ENCODE assay signal across 1 cellular context in genomic region chr11:10604340-10604748, GRCh38.
A peak's percentile ranks its signal among the peaks of the same experiment; 100 is the strongest.
TF ChIP-seq lines count a peak whose summit lies in the region.

No MANE protein-coding gene starts in this region.

TF ChIP-seq in HepG2, 621 proteins besides CTCF, POLR2A, EP300 and RAD21 (continued from another document and continues in another):
- TF ChIP-seq ELK4 (CRISPR knock-in tag; IDR thresholded peaks at IDR 0.05; ENCODE audit: borderline replicate concordance) (no peak), GLMP (CRISPR knock-in tag; IDR thresholded peaks at IDR 0.05; ENCODE audit: borderline replicate concordance) (no peak), ZFP91 (CRISPR knock-in tag; IDR thresholded peaks at IDR 0.05; ENCODE audit: borderline replicate concordance) (no peak), TARDBP (CRISPR knock-in tag; IDR thresholded peaks at IDR 0.05) (no peak), AGO2 (optimal IDR thresholded peaks at IDR 0.05; ENCODE audit: low read depth, low read length) (no peak), NFIB (CRISPR knock-in tag; IDR thresholded peaks at IDR 0.05; ENCODE audit: borderline replicate concordance) (no peak), ZNF652 (CRISPR knock-in tag; IDR thresholded peaks at IDR 0.05; ENCODE audit: borderline replicate concordance, low read depth) (no peak), RAD51 (IDR thresholded peaks at IDR 0.05; ENCODE audit: borderline replicate concordance) (no peak), ZNF430 (CRISPR knock-in tag; IDR thresholded peaks at IDR 0.05) (peak; percentile 59; the same call in 1 of the 2 replicates), PHF21A (CRISPR knock-in tag; IDR thresholded peaks at IDR 0.05) (peak; percentile 79), ZNF274 (CRISPR knock-in tag; IDR thresholded peaks at IDR 0.05) (no peak), ZNF556 (CRISPR knock-in tag; IDR thresholded peaks at IDR 0.05; ENCODE audit: borderline replicate concordance) (peak; percentile 60; the same call in 1 of the 2 replicates), ZNF333 (CRISPR knock-in tag; IDR thresholded peaks at IDR 0.05; ENCODE audit: borderline replicate concordance) (no peak), ZMYM4 (CRISPR knock-in tag; IDR thresholded peaks at IDR 0.05) (peak; percentile 34; the same call in 1 of the 2 replicates), NR2F2 (IDR thresholded peaks at IDR 0.05; ENCODE audit: borderline replicate concordance, low read depth) (no peak), ZNF12 (CRISPR knock-in tag; IDR thresholded peaks at IDR 0.05) (no peak), ZFP82 (CRISPR knock-in tag; IDR thresholded peaks at IDR 0.05; ENCODE audit: borderline replicate concordance) (no peak), STAT6 (CRISPR knock-in tag; IDR thresholded peaks at IDR 0.05; ENCODE audit: borderline replicate concordance) (no peak), AFF4 (CRISPR knock-in tag; IDR thresholded peaks at IDR 0.05) (no peak), TFAP4 (IDR thresholded peaks at IDR 0.05; ENCODE audit: borderline replicate concordance, low read depth) (peak; percentile 69; the same call in 1 of the 2 replicates), PBX2 (CRISPR knock-in tag; IDR thresholded peaks at IDR 0.05) (no peak), ZBTB34 (CRISPR knock-in tag; IDR thresholded peaks at IDR 0.05) (no peak), NCOR1 (IDR thresholded peaks at IDR 0.05; ENCODE audit: borderline replicate concordance, low read length) (peak; percentile 20; the same call in 1 of the 2 replicates), ZNF678 (CRISPR knock-in tag; IDR thresholded peaks at IDR 0.05) (no peak), LBX2 (CRISPR knock-in tag; IDR thresholded peaks at IDR 0.05; ENCODE audit: borderline replicate concordance) (no peak), GABPB1 (CRISPR knock-in tag; IDR thresholded peaks at IDR 0.05) (no peak), CREB3 (CRISPR knock-in tag; IDR thresholded peaks at IDR 0.05) (no peak), NFE2L1 (CRISPR knock-in tag; IDR thresholded peaks at IDR 0.05; ENCODE audit: borderline replicate concordance) (no peak), ARNT (IDR thresholded peaks at IDR 0.05) (no peak), ZBTB1 (CRISPR knock-in tag; IDR thresholded peaks at IDR 0.05; ENCODE audit: borderline replicate concordance) (no peak), ZNF484 (CRISPR knock-in tag; IDR thresholded peaks at IDR 0.05; ENCODE audit: borderline replicate concordance, low read depth) (no peak), ZFAT (CRISPR knock-in tag; conservative IDR thresholded peaks at IDR 0.05) (no peak), ZBTB7B (CRISPR knock-in tag; IDR thresholded peaks at IDR 0.05) (no peak), ZNF546 (CRISPR knock-in tag; conservative IDR thresholded peaks at IDR 0.05) (no peak), MEF2D (CRISPR knock-in tag; IDR thresholded peaks at IDR 0.05) (no peak), SUZ12 (IDR thresholded peaks at IDR 0.05; ENCODE audit: low read depth, low read length) (no peak), RFXANK (CRISPR knock-in tag; IDR thresholded peaks at IDR 0.05) (no peak), GATA4 (IDR thresholded peaks at IDR 0.05; ENCODE audit: borderline replicate concordance, low read depth) (no peak), ZMYM2 (CRISPR knock-in tag; IDR thresholded peaks at IDR 0.05) (peak; percentile 58; the same call in 1 of the 2 replicates), XRCC5 (optimal IDR thresholded peaks at IDR 0.05; ENCODE audit: low read length) (peak; percentile 31), SALL1 (CRISPR knock-in tag; IDR thresholded peaks at IDR 0.05) (peak; percentile 78), ATAD3A (CRISPR knock-in tag; IDR thresholded peaks at IDR 0.05) (no peak), ZNF143 (CRISPR knock-in tag; IDR thresholded peaks at IDR 0.05) (no peak), GPN1 (CRISPR knock-in tag; IDR thresholded peaks at IDR 0.05; ENCODE audit: borderline replicate concordance) (no peak), ZNF367 (CRISPR knock-in tag; IDR thresholded peaks at IDR 0.05; ENCODE audit: borderline replicate concordance) (no peak), ASH2L (IDR thresholded peaks at IDR 0.05; ENCODE audit: insufficient read length, low read depth, low read length) (peak; percentile 25), ZSCAN9 (CRISPR knock-in tag; IDR thresholded peaks at IDR 0.05; ENCODE audit: borderline replicate concordance) (no peak), MATR3 (CRISPR knock-in tag; IDR thresholded peaks at IDR 0.05) (no peak), ZKSCAN5 (CRISPR knock-in tag; IDR thresholded peaks at IDR 0.05) (no peak), PLSCR1 (CRISPR knock-in tag; IDR thresholded peaks at IDR 0.05; ENCODE audit: borderline replicate concordance) (no peak), FLYWCH1 (CRISPR knock-in tag; IDR thresholded peaks at IDR 0.05) (no peak), PAF1 (CRISPR knock-in tag; IDR thresholded peaks at IDR 0.05) (no peak), KDM2A (CRISPR knock-in tag; IDR thresholded peaks at IDR 0.05; ENCODE audit: borderline replicate concordance, low read depth) (0 out of 2 replicates have a peak, but pooled peaks have one; percentile 34), KDM5A (IDR thresholded peaks at IDR 0.05; ENCODE audit: borderline replicate concordance, low read length) (no peak), ZNF431 (CRISPR knock-in tag; IDR thresholded peaks at IDR 0.05; ENCODE audit: borderline replicate concordance, low read depth) (0 out of 2 replicates have a peak, but pooled peaks have one; percentile 41), EHMT2 (IDR thresholded peaks at IDR 0.05; ENCODE audit: borderline replicate concordance, low read depth, low read length) (no peak), TRIM24 (CRISPR knock-in tag; IDR thresholded peaks at IDR 0.05) (peak; percentile 67; the same call in 1 of the 2 replicates)
